ENCODE assay signal across 27 cellular contexts in genomic region chr20:12433724-12434123, GRCh38.
"Had no signal": no experiment of that assay in that cellular context is flagged by ENCODE, and none has a peak within 500 bp of the region (broad histone marks: within the 10 kb centered on the region; RNA-seq: fewer than 3 reads in every experiment).

No MANE protein-coding gene starts in this region.

- H3K36me3 Mint-ChIP-seq: stimulated activated effector memory CD8-positive, alpha-beta T cell treated with anti-CD3 and anti-CD28 coated beads, Interleukin-12 subunit alpha, Interleukin-12 subunit beta, amount 100 ng/mL, for 72 hours; stimulated activated memory B cell treated with anti-CD40 and anti-IgM and Interleukin-4, amounts not matched to agents 10 μg/mL and 1 μg/mL and 100 μg/mL, for 72 hours; stimulated activated naive B cell treated with anti-CD40 and anti-IgM and Interleukin-4, amounts not matched to agents 10 μg/mL and 1 μg/mL and 100 μg/mL, for 72 hours; type B pancreatic cell had no signal

- H3K27ac ChIP-seq: suprapubic skin, testis, thoracic aorta, thyroid gland, tibial artery, tibial nerve, transverse colon, upper lobe of left lung, upper lobe of right lung, uterus, vagina had no signal

- H3K27ac Mint-ChIP-seq: stimulated activated effector memory CD8-positive, alpha-beta T cell treated with anti-CD3 and anti-CD28 coated beads, Interleukin-12 subunit alpha, Interleukin-12 subunit beta, amount 100 ng/mL, for 72 hours; stimulated activated memory B cell treated with anti-CD40 and anti-IgM and Interleukin-4, amounts not matched to agents 10 μg/mL and 1 μg/mL and 100 μg/mL, for 72 hours; stimulated activated naive B cell treated with anti-CD40 and anti-IgM and Interleukin-4, amounts not matched to agents 10 μg/mL and 1 μg/mL and 100 μg/mL, for 72 hours; stimulated activated naive CD8-positive, alpha-beta T cell treated with anti-CD3 and anti-CD28 coated beads, Interleukin-15, amount 100 ng/mL, for 72 hours; stimulated activated naive CD8-positive, alpha-beta T cell treated with anti-CD3 and anti-CD28 coated beads, Interleukin-15, Interleukin-2, amounts not matched to agents 100 ng/mL and 50 ng/mL, for 24 hours; type B pancreatic cell had no signal

- H3K27me3 ChIP-seq: stomach, suprapubic skin, testis, thyroid gland, tibial artery, tibial nerve, transverse colon, upper lobe of left lung, upper lobe of right lung, uterus, vagina had no signal

- ATAC-seq: stimulated activated effector memory CD8-positive, alpha-beta T cell treated with anti-CD3 and anti-CD28 coated beads, Interleukin-12 subunit alpha, Interleukin-12 subunit beta, amount 100 ng/mL, for 72 hours; stimulated activated memory B cell treated with anti-CD40 and anti-IgM and Interleukin-4, amounts not matched to agents 10 μg/mL and 1 μg/mL and 100 μg/mL, for 72 hours; stimulated activated naive B cell treated with anti-CD40 and anti-IgM and Interleukin-4, amounts not matched to agents 10 μg/mL and 1 μg/mL and 100 μg/mL, for 72 hours; stimulated activated naive CD8-positive, alpha-beta T cell treated with anti-CD3 and anti-CD28 coated beads, Interleukin-15, amount 100 ng/mL, for 72 hours; stimulated activated naive CD8-positive, alpha-beta T cell treated with anti-CD3 and anti-CD28 coated beads, Interleukin-15, Interleukin-2, amounts not matched to agents 100 U/mL and 50 U/mL, for 24 hours; upper lobe of right lung had no signal

- H3K4me3 ChIP-seq: stomach, suprapubic skin, testis, thoracic aorta, thyroid gland, tibial artery, tibial nerve, transverse colon, upper lobe of left lung, upper lobe of right lung, uterus, vagina had no signal

- H3K27me3 Mint-ChIP-seq: stimulated activated memory B cell treated with anti-CD40 and anti-IgM and Interleukin-4, amounts not matched to agents 10 μg/mL and 1 μg/mL and 100 μg/mL, for 72 hours; stimulated activated naive B cell treated with anti-CD40 and anti-IgM and Interleukin-4, amounts not matched to agents 10 μg/mL and 1 μg/mL and 100 μg/mL, for 72 hours; stimulated activated naive CD8-positive, alpha-beta T cell treated with anti-CD3 and anti-CD28 coated beads, Interleukin-15, amount 100 ng/mL, for 72 hours; stimulated activated naive CD8-positive, alpha-beta T cell treated with anti-CD3 and anti-CD28 coated beads, Interleukin-15, Interleukin-2, amounts not matched to agents 100 ng/mL and 50 ng/mL, for 24 hours; type B pancreatic cell had no signal

- H3K9me3 Mint-ChIP-seq: stimulated activated memory B cell treated with anti-CD40 and anti-IgM and Interleukin-4, amounts not matched to agents 10 μg/mL and 1 μg/mL and 100 μg/mL, for 72 hours; type B pancreatic cell had no signal

- H3K4me1 Mint-ChIP-seq: stimulated activated effector memory CD8-positive, alpha-beta T cell treated with anti-CD3 and anti-CD28 coated beads, Interleukin-12 subunit alpha, Interleukin-12 subunit beta, amount 100 ng/mL, for 72 hours; stimulated activated memory B cell treated with anti-CD40 and anti-IgM and Interleukin-4, amounts not matched to agents 10 μg/mL and 1 μg/mL and 100 μg/mL, for 72 hours; stimulated activated naive B cell treated with anti-CD40 and anti-IgM and Interleukin-4, amounts not matched to agents 10 μg/mL and 1 μg/mL and 100 μg/mL, for 72 hours; stimulated activated naive CD8-positive, alpha-beta T cell treated with anti-CD3 and anti-CD28 coated beads, Interleukin-15, amount 100 ng/mL, for 72 hours had no signal

- H3K36me3 ChIP-seq: stomach, suprapubic skin, thoracic aorta, thyroid gland, tibial artery, tibial nerve, transverse colon, upper lobe of left lung, upper lobe of right lung, uterus, vagina had no signal

- H3K4me3 Mint-ChIP-seq: stimulated activated effector memory CD8-positive, alpha-beta T cell treated with anti-CD3 and anti-CD28 coated beads, Interleukin-12 subunit alpha, Interleukin-12 subunit beta, amount 100 ng/mL, for 72 hours; stimulated activated memory B cell treated with anti-CD40 and anti-IgM and Interleukin-4, amounts not matched to agents 10 μg/mL and 1 μg/mL and 100 μg/mL, for 72 hours; stimulated activated naive B cell treated with anti-CD40 and anti-IgM and Interleukin-4, amounts not matched to agents 10 μg/mL and 1 μg/mL and 100 μg/mL, for 72 hours; stimulated activated naive CD8-positive, alpha-beta T cell treated with anti-CD3 and anti-CD28 coated beads, Interleukin-15, amount 100 ng/mL, for 72 hours; stimulated activated naive CD8-positive, alpha-beta T cell treated with anti-CD3 and anti-CD28 coated beads, Interleukin-15, Interleukin-2, amounts not matched to agents 100 ng/mL and 50 ng/mL, for 24 hours; type B pancreatic cell had no signal

- H3K9me3 ChIP-seq: stomach, suprapubic skin, testis, thoracic aorta, thyroid gland, tibial artery, tibial nerve, transverse colon, upper lobe of left lung, upper lobe of right lung, uterus, vagina had no signal

- DNase-seq: stimulated activated CD4-positive, alpha-beta T cell treated with anti-CD3 and anti-CD28 coated beads, Interleukin-2, amount 100 ng/mL, for 48 hours; stimulated activated CD4-positive, alpha-beta T cell treated with anti-CD3 and anti-CD28 coated beads, Interleukin-4, amount 100 ng/mL, for 1 hour; stimulated activated CD4-positive, alpha-beta T cell treated with anti-CD3 and anti-CD28 coated beads, Interleukin-4, amount 100 ng/mL, for 24 hours; stimulated activated CD4-positive, alpha-beta T cell treated with anti-CD3 and anti-CD28 coated beads, Interleukin-4, amount 100 ng/mL, for 4 hours; stimulated activated CD8-positive, alpha-beta memory T cell treated with anti-CD3 and anti-CD28 coated beads, Interleukin-4, amount 100 ng/mL, for 48 hours; stimulated activated naive B cell treated with anti-CD40 and anti-IgM and Interleukin-4, amounts not matched to agents 10 μg/mL and 1 μg/mL and 100 μg/mL, for 72 hours; stimulated activated naive CD4-positive, alpha-beta T cell; stimulated activated naive CD4-positive, alpha-beta T cell treated with Interleukin-2 at 50 U/mL for 16 hours; stimulated activated naive CD8-positive, alpha-beta T cell treated with anti-CD3 and anti-CD28 coated beads, Interleukin-15, amount 100 ng/mL, for 72 hours; stimulated activated naive CD8-positive, alpha-beta T cell treated with anti-CD3 and anti-CD28 coated beads, Interleukin-15, Interleukin-2, amounts not matched to agents 100 U/mL and 50 U/mL, for 24 hours; stomach; testis; thyroid gland; tibial artery; transverse colon; trophoblast cell; upper lobe of left lung; upper lobe of right lung; uterus had no signal

- H3K4me1 ChIP-seq: suprapubic skin, testis, thyroid gland, tibial artery, tibial nerve, transverse colon, upper lobe of left lung, upper lobe of right lung, uterus, vagina had no signal
